10 cellular contexts compared by ENCODE assay signal in genomic region chr11:35330924-35331323, GRCh38.
DNase-seq lines count a peak whose midpoint lies in the region; ATAC-seq lines count a peak whose summit lies in the region.
"Had no signal": no experiment of that assay in that cellular context is flagged by ENCODE, and none has a peak within 500 bp of the region (broad histone marks: within the 10 kb centered on the region; RNA-seq: fewer than 3 reads in every experiment).

No MANE protein-coding gene starts in this region.

- no peak overlapping the region for H3K27ac Mint-ChIP-seq in activated CD4-positive, alpha-beta T cell treated with anti-CD3 and anti-CD28 coated beads for 36 hours

- peak; percentile 67 for ATAC-seq in activated CD4-positive, alpha-beta T cell treated with anti-CD3 and anti-CD28 coated beads for 36 hours
- ATAC-seq in HG02885 (IDR thresholded peaks at IDR 0.05; ENCODE audit: poor library complexity, unreplicated experiment) (peak; percentile 77), HG03135 (IDR thresholded peaks at IDR 0.05; ENCODE audit: unreplicated experiment) (no peak)
- peak; percentile 83 to 84 for ATAC-seq in activated T-cell treated with anti-CD3 and anti-CD28 coated beads, Interleukin-2, amount 50 U/mL, for 4 hours
- ATAC-seq: gastrocnemius medialis, PC-3 had no signal

- H3K4me3 Mint-ChIP-seq in activated CD4-positive, alpha-beta T cell treated with anti-CD3 and anti-CD28 coated beads for 36 hours: no peak overlapping the region
- no peak overlapping the region for H3K4me3 Mint-ChIP-seq in activated T-cell treated with anti-CD3 and anti-CD28 coated beads, Interleukin-2, amount 50 U/mL, for 4 hours

- intact Hi-C loops in activated CD4-positive, alpha-beta T cell treated with anti-CD3 and anti-CD28 coated beads for 36 hours (cut with DNase I, micrococcal nuclease): loop anchor here in 1 of 2 experiments (10.0 kb wide), 1 partner anchor 334 kb away; the partner anchor contains the start of gene TRIM44

- H3K9me3 Mint-ChIP-seq in activated CD4-positive, alpha-beta T cell treated with anti-CD3 and anti-CD28 coated beads for 36 hours (ENCODE audit: low read depth): peaks cover 5% of the 10 kb centered on the region
- peaks cover 6% of the 10 kb centered on the region for H3K9me3 Mint-ChIP-seq in activated T-cell treated with anti-CD3 and anti-CD28 coated beads, Interleukin-2, amount 50 U/mL, for 4 hours

- H3K36me3 Mint-ChIP-seq in activated CD4-positive, alpha-beta T cell treated with anti-CD3 and anti-CD28 coated beads for 36 hours (ENCODE audit: low read depth): no peaks in the 10 kb centered on the region
- no peaks in the 10 kb centered on the region for H3K36me3 Mint-ChIP-seq in activated T-cell treated with anti-CD3 and anti-CD28 coated beads, Interleukin-2, amount 50 U/mL, for 4 hours (ENCODE audit: insufficient read depth)

- peaks cover 46% of the 10 kb centered on the region for H3K4me1 Mint-ChIP-seq in activated CD4-positive, alpha-beta T cell treated with anti-CD3 and anti-CD28 coated beads for 36 hours
- peaks cover 68% of the 10 kb centered on the region for H3K4me1 Mint-ChIP-seq in activated T-cell treated with anti-CD3 and anti-CD28 coated beads, Interleukin-2, amount 50 U/mL, for 4 hours (ENCODE audit: low read depth)

- POLR2A ChIA-PET in activated CD4-positive, alpha-beta T cell treated with anti-CD3 and anti-CD28 coated beads for 36 hours (lab: Charles Lee): interaction anchor here (0.5 kb wide), 1 partner anchor 119 kb away, joined by 8 read pairs; no protein-coding TSS in a partner anchor

- CTCF ChIA-PET in activated CD4-positive, alpha-beta T cell treated with anti-CD3 and anti-CD28 coated beads for 36 hours (lab: Charles Lee): interaction anchor here (0.5 to 1.6 kb wide), 3 partner anchors 11 to 34 kb away, joined by 3 to 6 read pairs (median 3); no protein-coding TSS in a partner anchor

- peak; percentile 19 for DNase-seq in activated CD4-positive, alpha-beta T cell treated with anti-CD3 and anti-CD28 coated beads for 36 hours
- DNase-seq in activated CD4-positive, alpha-beta T cell treated with anti-CD3 and anti-CD28 coated beads, Interleukin-2, amount 50 U/mL, for 48 hours: no peak
- peak; percentile 29 for DNase-seq in activated T-cell treated with anti-CD3 and anti-CD28 coated beads, Interleukin-2, amount 50 U/mL, for 4 hours
- DNase-seq in NCI-H2081 treated with DMSO at 0.1 percent for 48 hours (lab: John Stamatoyannopoulos, UW): no peak
- no peak for DNase-seq in AG20443 (ENCODE audit: low spot score)
- DNase-seq: gastrocnemius medialis, PC-3 had no signal

- peak overlapping the region in 11 of 21 experiments; percentile 18 to 80 (median 48) for H3K27ac ChIP-seq in skin epidermis
- H3K27ac ChIP-seq: gastrocnemius medialis had no signal

- H3K27me3 Mint-ChIP-seq in activated CD4-positive, alpha-beta T cell treated with anti-CD3 and anti-CD28 coated beads for 36 hours: no peaks in the 10 kb centered on the region
- H3K27me3 Mint-ChIP-seq in activated T-cell treated with anti-CD3 and anti-CD28 coated beads, Interleukin-2, amount 50 U/mL, for 4 hours (ENCODE audit: low read depth): no peaks in the 10 kb centered on the region

- no peak overlapping the region for H3K4me3 ChIP-seq in skin epidermis
- H3K4me3 ChIP-seq: gastrocnemius medialis had no signal

Comparison
In these comparisons a context has a peak if more than half of its experiments do, and no peak if none do; other contexts are left out.
1. DNase-seq: peak in activated CD4-positive, alpha-beta T cell treated with anti-CD3 and anti-CD28 coated beads for 36 hours (single experiment) and activated T-cell treated with anti-CD3 and anti-CD28 coated beads, Interleukin-2, amount 50 U/mL, for 4 hours (single experiment); none in activated CD4-positive, alpha-beta T cell treated with anti-CD3 and anti-CD28 coated beads, Interleukin-2, amount 50 U/mL, for 48 hours (0 of 2), NCI-H2081 treated with DMSO at 0.1 percent for 48 hours (single experiment) and AG20443 (single experiment).